Comparison of ENCODE assay signal across 7 cellular contexts in the genomic region with DNA sequence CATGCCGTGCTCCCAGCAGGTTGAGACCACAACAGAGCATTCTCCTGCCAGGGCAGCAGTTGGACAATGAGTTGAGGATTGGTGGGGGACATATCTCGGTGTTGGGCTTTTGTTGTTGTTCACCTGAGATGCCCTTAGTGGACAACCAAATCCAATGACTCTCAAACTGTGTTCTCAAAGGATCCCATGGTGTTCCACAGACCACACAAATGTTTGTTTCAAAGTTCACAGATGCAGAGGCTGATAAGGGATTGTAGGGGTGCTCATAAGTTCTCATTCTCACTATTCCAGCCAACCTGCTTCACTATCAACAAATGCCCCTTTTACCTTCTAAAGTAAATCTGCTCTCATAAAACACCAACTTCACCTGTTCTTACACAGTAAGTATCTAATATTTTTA.
"Had no signal": no experiment of that assay in that cellular context is flagged by ENCODE, and none has a peak within 500 bp of the region (broad histone marks: within the 10 kb centered on the region; RNA-seq: fewer than 3 reads in every experiment).

No MANE protein-coding gene starts in this region.

- H3K4me1 ChIP-seq: HAP-1 had no signal

- DNase-seq: GOT3, H7, IMR-90, KBM-7 had no signal

- H3K27ac ChIP-seq: HL-60 had no signal

- ATAC-seq: HCT116 had no signal

- H3K4me3 ChIP-seq: HAP-1 had no signal

- H3K36me3 ChIP-seq: HAP-1 had no signal
